8 cellular contexts compared by ENCODE assay signal in genomic region chr14:24270537-24271133, GRCh38. TPM values are rescaled to one million over a fixed set of nuclear protein-coding genes. Genes with fewer than 3 reads are reported as not detected.
DNase-seq lines count a peak whose midpoint lies in the region; ATAC-seq, FAIRE-seq and TF ChIP-seq lines count a peak whose summit lies in the region.

No MANE protein-coding gene starts in this region.

- H3K9me3 ChIP-seq in keratinocyte (ENCODE audit: control insufficient read depth, low read depth, low read length), result no peaks in the 10 kb centered on the region

- H4K20me1 ChIP-seq in keratinocyte (ENCODE audit: control insufficient read depth, extremely low read depth, insufficient read depth, low read length), result no peaks in the 10 kb centered on the region

- peak overlapping the region; percentile 80 for H2AFZ ChIP-seq in keratinocyte (ENCODE audit: control insufficient read depth, low read length)

- dilution Hi-C loops in keratinocyte (cut with MboI; ENCODE audit: extremely low pct_ligation_motif_present, low sequenced_read_pairs), result no loop called here

- H3K4me1 Mint-ChIP-seq in activated T-helper 2 cell treated with anti-CD3 and anti-CD28 coated beads, Interferon-gamma antibody, Interleukin-2, Interleukin-4, amounts not matched to agents 10 μg/mL and 5 μg/mL and 100 μg/mL, durations not matched to agents 14 hours and 24 hours and 36 hours (ENCODE audit: low read depth), result peaks cover 30% of the 10 kb centered on the region

- no peak for FAIRE-seq in keratinocyte (lab: Jason Lieb, UNC)

- peak overlapping the region; percentile 86 for H3K4me3 Mint-ChIP-seq in activated T-helper 2 cell treated with anti-CD3 and anti-CD28 coated beads, Interferon-gamma antibody, Interleukin-2, Interleukin-4, amounts not matched to agents 10 μg/mL and 5 μg/mL and 100 μg/mL, durations not matched to agents 14 hours and 24 hours and 36 hours (ENCODE audit: low read depth)

- H3K36me3 Mint-ChIP-seq in activated T-helper 2 cell treated with anti-CD3 and anti-CD28 coated beads, Interferon-gamma antibody, Interleukin-2, Interleukin-4, amounts not matched to agents 10 μg/mL and 5 μg/mL and 100 μg/mL, durations not matched to agents 14 hours and 24 hours and 36 hours (ENCODE audit: low read depth), result peaks cover 24% of the 10 kb centered on the region

- ATAC-seq in Right ventricle myocardium superior (ENCODE audit: poor library complexity), result peak; percentile 14

- peaks cover 12 to 24% of the 10 kb centered on the region in 2 experiments for H3K36me3 ChIP-seq in keratinocyte (ENCODE audit: control insufficient read depth in 2 of 2, extremely low read depth in 1 of 2, insufficient read depth in 2 of 2, low read length in 2 of 2)

- H3K4me2 ChIP-seq in keratinocyte (ENCODE audit: control insufficient read depth, extremely low read depth, insufficient read depth, low read depth, low read length), result peak overlapping the region; percentile 86

- H3K4me3 ChIP-seq in keratinocyte (ENCODE audit: control insufficient read depth in 2 of 3, extremely low read depth in 1 of 3, insufficient read depth in 2 of 3, low read depth in 1 of 3, low read length in 3 of 3), result peak overlapping the region; percentile 65 to 90 (median 84)

- H3K27ac Mint-ChIP-seq in activated T-helper 2 cell treated with anti-CD3 and anti-CD28 coated beads, Interferon-gamma antibody, Interleukin-2, Interleukin-4, amounts not matched to agents 10 μg/mL and 5 μg/mL and 100 μg/mL, durations not matched to agents 14 hours and 24 hours and 36 hours, result peak overlapping the region; percentile 89

- peak overlapping the region; percentile 98 for H3K9ac ChIP-seq in keratinocyte (ENCODE audit: control insufficient read depth, extremely low read depth, insufficient read depth, low read length)

- DNase-seq in Right ventricle myocardium superior (no peak), cardiac septum (ENCODE audit: low spot score) (no peak), keratinocyte (ENCODE audit: low read depth, low spot score) (no peak), NCI-H446 (lab: John Stamatoyannopoulos, UW) (no peak), cerebellar nuclear complex (lab: John Stamatoyannopoulos, UW) (no peak), 8988T (no peak)
- DNase-seq in activated T-helper 2 cell treated with anti-CD3 and anti-CD28 coated beads, Interferon-gamma antibody, Interleukin-2, Interleukin-4, amounts not matched to agents 10 μg/mL and 5 μg/mL and 100 μg/mL, durations not matched to agents 14 hours and 24 hours and 36 hours (ENCODE audit: low spot score), result no peak

- TF ChIP-seq CTCF in keratinocyte (optimal IDR thresholded peaks at IDR 0.05 in 1 of 3, IDR thresholded peaks at IDR 0.05 in 1 of 3, conservative IDR thresholded peaks at IDR 0.05 in 1 of 3; ENCODE audit: extremely low read depth in 1 of 3, insufficient read depth in 2 of 3, low read length in 3 of 3), result no peak

- H3K27me3 Mint-ChIP-seq in activated T-helper 2 cell treated with anti-CD3 and anti-CD28 coated beads, Interferon-gamma antibody, Interleukin-2, Interleukin-4, amounts not matched to agents 10 μg/mL and 5 μg/mL and 100 μg/mL, durations not matched to agents 14 hours and 24 hours and 36 hours (ENCODE audit: low read depth), result no peaks in the 10 kb centered on the region

- no peaks in the 10 kb centered on the region for H3K27me3 ChIP-seq in keratinocyte (ENCODE audit: control insufficient read depth, extremely low read depth, insufficient read depth, low read length)

- H3K4me1 ChIP-seq in keratinocyte (ENCODE audit: control insufficient read depth, extremely low read depth, insufficient read depth, low read length), result peaks cover 41% of the 10 kb centered on the region

- no peaks in the 10 kb centered on the region for H3K9me3 Mint-ChIP-seq in activated T-helper 2 cell treated with anti-CD3 and anti-CD28 coated beads, Interferon-gamma antibody, Interleukin-2, Interleukin-4, amounts not matched to agents 10 μg/mL and 5 μg/mL and 100 μg/mL, durations not matched to agents 14 hours and 24 hours and 36 hours

- H3K27ac ChIP-seq in keratinocyte (ENCODE audit: control insufficient read depth, insufficient read depth, low read length), result peak overlapping the region; percentile 96
- H3K27ac ChIP-seq in temporal lobe (ENCODE audit: low read depth, low read length), result peak overlapping the region; percentile 96

- peaks cover 3% of the 10 kb centered on the region for H3K79me2 ChIP-seq in keratinocyte (ENCODE audit: control insufficient read depth, insufficient read depth, low read length)

- H3K9me1 ChIP-seq in keratinocyte (ENCODE audit: control insufficient read depth, extremely low read depth, insufficient read depth, low read length), result no peaks in the 10 kb centered on the region

- intact Hi-C loops in Right ventricle myocardium superior (cut with DNase I), result no loop called here
- intact Hi-C loops in cardiac septum (cut with DNase I), result no loop called here
- intact Hi-C loops in activated T-helper 2 cell treated with anti-CD3 and anti-CD28 coated beads, Interferon-gamma antibody, Interleukin-2, Interleukin-4, amounts not matched to agents 10 μg/mL and 5 μg/mL and 100 μg/mL, durations not matched to agents 14 hours and 24 hours and 36 hours (cut with micrococcal nuclease), result loop anchor here (1.0 kb wide), 4 partner anchors 28 to 57 kb away; partner anchors contain the start of genes CHMP4A, DHRS1, GMPR2 and NEDD8

RNA-seq across cellular contexts. Expression of gene RABGGTA, which starts 0.8 kb away (rescaled TPM):
- total RNA-seq in Right ventricle myocardium superior (20.3 TPM), cardiac septum (13.3 TPM), temporal lobe (21.1 TPM)
- 33.9 and 38.4 TPM in 2 replicates for total RNA-seq in activated T-helper 2 cell treated with anti-CD3 and anti-CD28 coated beads, Interferon-gamma antibody, Interleukin-2, Interleukin-4, amounts not matched to agents 10 μg/mL and 5 μg/mL and 100 μg/mL, durations not matched to agents 14 hours and 24 hours and 36 hours
- 29.0 to 47.2 TPM (median 40.9 TPM) in 3 replicates for polyA plus RNA-seq in keratinocyte
- polyA plus RNA-seq in keratinocyte (2011; ENCODE audit: low read depth), result 40.0 TPM
- polyA plus RNA-seq in keratinocyte (2011; cell fraction: cytosol; rRNA removed), result 38.8 and 56.4 TPM in 2 replicates
- polyA plus RNA-seq in keratinocyte (2011; cell fraction: nucleus; rRNA removed), result 117 and 146 TPM in 2 replicates
- polyA plus RNA-seq in keratinocyte (2012; ENCODE audit: low replicate concordance), result 32.4 and 59.7 TPM in 2 replicates
- polyA minus RNA-seq in keratinocyte, result 59.0 to 99.6 TPM (median 91.5 TPM) in 3 replicates
- polyA minus RNA-seq in keratinocyte (2011; cell fraction: cytosol; rRNA and poly(A)+ RNA removed), result 64.3 TPM
- 39.5 and 43.2 TPM in 2 replicates for polyA minus RNA-seq in keratinocyte (2011; cell fraction: nucleus; rRNA and poly(A)+ RNA removed)

RNA-seq across cellular contexts. Expression of gene TGM1, which starts 7.7 kb away (rescaled TPM):
- total RNA-seq in Right ventricle myocardium superior (1.1 TPM), cardiac septum (0.48 TPM), temporal lobe (0.49 TPM)
- total RNA-seq in activated T-helper 2 cell treated with anti-CD3 and anti-CD28 coated beads, Interferon-gamma antibody, Interleukin-2, Interleukin-4, amounts not matched to agents 10 μg/mL and 5 μg/mL and 100 μg/mL, durations not matched to agents 14 hours and 24 hours and 36 hours, result 3.4 and 4.4 TPM in 2 replicates
- polyA plus RNA-seq in keratinocyte, result 13.5 to 77.5 TPM (median 16.1 TPM) in 3 replicates
- 404 TPM for polyA plus RNA-seq in keratinocyte (2011; ENCODE audit: low read depth)
- polyA plus RNA-seq in keratinocyte (2011; cell fraction: cytosol; rRNA removed), result 21.3 and 29.1 TPM in 2 replicates
- 47.3 and 52.4 TPM in 2 replicates for polyA plus RNA-seq in keratinocyte (2011; cell fraction: nucleus; rRNA removed)
- polyA plus RNA-seq in keratinocyte (2012; ENCODE audit: low replicate concordance), result 10.7 and 436 TPM in 2 replicates
- 24.4 to 87.5 TPM (median 33.1 TPM) in 3 replicates for polyA minus RNA-seq in keratinocyte
- polyA minus RNA-seq in keratinocyte (2011; cell fraction: cytosol; rRNA and poly(A)+ RNA removed), result 43.7 TPM
- polyA minus RNA-seq in keratinocyte (2011; cell fraction: nucleus; rRNA and poly(A)+ RNA removed), result 31.3 and 48.6 TPM in 2 replicates

RNA-seq across cellular contexts. Expression of gene TINF2, which starts 28.2 kb away (rescaled TPM):
- total RNA-seq in Right ventricle myocardium superior, result 28.7 TPM
- total RNA-seq in cardiac septum, result 42.3 TPM
- 81.1 and 87.3 TPM in 2 replicates for total RNA-seq in activated T-helper 2 cell treated with anti-CD3 and anti-CD28 coated beads, Interferon-gamma antibody, Interleukin-2, Interleukin-4, amounts not matched to agents 10 μg/mL and 5 μg/mL and 100 μg/mL, durations not matched to agents 14 hours and 24 hours and 36 hours
- polyA plus RNA-seq in keratinocyte, result 43.5 to 107 TPM (median 54.3 TPM) in 3 replicates
- 105 TPM for polyA plus RNA-seq in keratinocyte (2011; ENCODE audit: low read depth)
- polyA plus RNA-seq in keratinocyte (2011; cell fraction: cytosol; rRNA removed), result 62.8 and 85.3 TPM in 2 replicates
- 86.4 and 99.2 TPM in 2 replicates for polyA plus RNA-seq in keratinocyte (2011; cell fraction: nucleus; rRNA removed)
- polyA plus RNA-seq in keratinocyte (2012; ENCODE audit: low replicate concordance), result 46.2 and 91.0 TPM in 2 replicates
- polyA minus RNA-seq in keratinocyte, result 29.6 to 59.0 TPM (median 56.6 TPM) in 3 replicates
- 50.5 TPM for polyA minus RNA-seq in keratinocyte (2011; cell fraction: cytosol; rRNA and poly(A)+ RNA removed)
- 26.7 and 43.3 TPM in 2 replicates for polyA minus RNA-seq in keratinocyte (2011; cell fraction: nucleus; rRNA and poly(A)+ RNA removed)
- total RNA-seq in temporal lobe, result 32.2 TPM

RNA-seq across cellular contexts. Expression of gene DHRS1, which starts 28.9 kb away (rescaled TPM):
- total RNA-seq in Right ventricle myocardium superior (5.2 TPM), cardiac septum (8.5 TPM), temporal lobe (7.4 TPM)
- 9.7 and 10.4 TPM in 2 replicates for total RNA-seq in activated T-helper 2 cell treated with anti-CD3 and anti-CD28 coated beads, Interferon-gamma antibody, Interleukin-2, Interleukin-4, amounts not matched to agents 10 μg/mL and 5 μg/mL and 100 μg/mL, durations not matched to agents 14 hours and 24 hours and 36 hours
- 65.1 to 130 TPM (median 75.0 TPM) in 3 replicates for polyA plus RNA-seq in keratinocyte
- polyA plus RNA-seq in keratinocyte (2011; ENCODE audit: low read depth), result 55.9 TPM
- 131 and 161 TPM in 2 replicates for polyA plus RNA-seq in keratinocyte (2011; cell fraction: cytosol; rRNA removed)
- polyA plus RNA-seq in keratinocyte (2011; cell fraction: nucleus; rRNA removed), result 263 and 309 TPM in 2 replicates
- polyA plus RNA-seq in keratinocyte (2012; ENCODE audit: low replicate concordance), result 100 and 165 TPM in 2 replicates
- polyA minus RNA-seq in keratinocyte, result 173 to 348 TPM (median 179 TPM) in 3 replicates
- polyA minus RNA-seq in keratinocyte (2011; cell fraction: cytosol; rRNA and poly(A)+ RNA removed), result 222 TPM
- polyA minus RNA-seq in keratinocyte (2011; cell fraction: nucleus; rRNA and poly(A)+ RNA removed), result 53.4 and 72.1 TPM in 2 replicates

RNA-seq across cellular contexts. Expression of gene NOP9, which starts 29.0 kb away (rescaled TPM):
- total RNA-seq in Right ventricle myocardium superior (23.4 TPM), cardiac septum (28.3 TPM), temporal lobe (17.5 TPM)
- total RNA-seq in activated T-helper 2 cell treated with anti-CD3 and anti-CD28 coated beads, Interferon-gamma antibody, Interleukin-2, Interleukin-4, amounts not matched to agents 10 μg/mL and 5 μg/mL and 100 μg/mL, durations not matched to agents 14 hours and 24 hours and 36 hours, result 39.7 and 42.0 TPM in 2 replicates
- polyA plus RNA-seq in keratinocyte, result 16.5 to 25.3 TPM (median 19.9 TPM) in 3 replicates
- 8.4 TPM for polyA plus RNA-seq in keratinocyte (2011; ENCODE audit: low read depth)
- polyA plus RNA-seq in keratinocyte (2011; cell fraction: cytosol; rRNA removed), result 19.6 and 22.7 TPM in 2 replicates
- polyA plus RNA-seq in keratinocyte (2011; cell fraction: nucleus; rRNA removed), result 63.3 and 70.4 TPM in 2 replicates
- 19.0 and 25.4 TPM in 2 replicates for polyA plus RNA-seq in keratinocyte (2012; ENCODE audit: low replicate concordance)
- polyA minus RNA-seq in keratinocyte, result 47.2 to 59.5 TPM (median 50.4 TPM) in 3 replicates
- 33.8 TPM for polyA minus RNA-seq in keratinocyte (2011; cell fraction: cytosol; rRNA and poly(A)+ RNA removed)
- 35.6 and 45.4 TPM in 2 replicates for polyA minus RNA-seq in keratinocyte (2011; cell fraction: nucleus; rRNA and poly(A)+ RNA removed)
